8 cellular contexts compared by ENCODE assay signal in the genomic region with DNA sequence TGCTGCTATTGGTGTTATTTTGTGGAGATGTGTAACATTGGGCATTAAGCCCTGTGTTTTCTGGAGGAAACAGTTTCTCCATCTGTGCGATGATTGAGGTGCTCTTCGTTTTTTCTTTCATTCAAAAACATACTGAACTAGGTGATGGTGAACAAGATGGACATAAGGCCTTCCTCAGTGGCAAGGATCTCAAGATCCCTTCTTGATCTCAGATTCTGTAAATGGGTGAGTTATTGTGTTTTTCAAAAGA. TPM values are rescaled to one million over a fixed set of nuclear protein-coding genes. Genes with fewer than 3 reads are reported as not detected.
DNase-seq lines count a peak whose midpoint lies in the region; ATAC-seq and TF ChIP-seq lines count a peak whose summit lies in the region.

No MANE protein-coding gene starts in this region.

- TF ChIP-seq CTCF in WERI-Rb-1 (IDR thresholded peaks at IDR 0.05; ENCODE audit: low read depth, low read length) = no peak

- H3K27me3 ChIP-seq in WERI-Rb-1 (ENCODE audit: insufficient read depth, low read depth, severe bottlenecking) = no peaks in the 10 kb centered on the region

- peak overlapping the region; percentile 46 for H3K4me3 ChIP-seq in WERI-Rb-1 (ENCODE audit: low read depth, low read length)
- H3K4me3 ChIP-seq in iPS-11a (ENCODE audit: low read depth, low read length) = peak overlapping the region; percentile 83

- peaks cover 18% of the 10 kb centered on the region for H3K4me1 Mint-ChIP-seq in activated T-cell treated with anti-CD3 and anti-CD28 coated beads, Interleukin-2, amount 50 U/mL, for 24 hours (ENCODE audit: low read depth)

- no peaks in the 10 kb centered on the region for H3K9me3 ChIP-seq in WERI-Rb-1 (ENCODE audit: severe bottlenecking)

- intact Hi-C loops in sciatic nerve (cut with DNase I) = no loop called here

- DNase-seq in activated T-cell treated with anti-CD3 and anti-CD28 coated beads, Interleukin-2, amount 50 U/mL, for 24 hours = no peak
- DNase-seq in activated T-cell treated with anti-CD3 and anti-CD28 coated beads, Interleukin-2, amount 50 U/mL, for 1 hour = no peak
- DNase-seq in WERI-Rb-1 = no peak
- no peak for DNase-seq in substantia nigra (lab: John Stamatoyannopoulos, UW)
- no peak for DNase-seq in HCEC 1CT
- no peak for DNase-seq in sciatic nerve (ENCODE audit: low spot score)

- H3K27ac ChIP-seq in WERI-Rb-1 (peak overlapping the region; percentile 77), substantia nigra (ENCODE audit: low read depth, low read length, poor library complexity, severe bottlenecking) (peak overlapping the region; percentile 90)

- H3K9me3 Mint-ChIP-seq in activated T-cell treated with anti-CD3 and anti-CD28 coated beads, Interleukin-2, amount 50 U/mL, for 24 hours = no peaks in the 10 kb centered on the region

- no peak overlapping the region for H3K27ac Mint-ChIP-seq in activated T-cell treated with anti-CD3 and anti-CD28 coated beads, Interleukin-2, amount 50 U/mL, for 24 hours

- H3K36me3 Mint-ChIP-seq in activated T-cell treated with anti-CD3 and anti-CD28 coated beads, Interleukin-2, amount 50 U/mL, for 24 hours (ENCODE audit: low read depth) = no peaks in the 10 kb centered on the region

- H3K36me3 ChIP-seq in WERI-Rb-1 = no peaks in the 10 kb centered on the region

- H3K27me3 Mint-ChIP-seq in activated T-cell treated with anti-CD3 and anti-CD28 coated beads, Interleukin-2, amount 50 U/mL, for 24 hours = peaks cover 12% of the 10 kb centered on the region

- H3K4me3 Mint-ChIP-seq in activated T-cell treated with anti-CD3 and anti-CD28 coated beads, Interleukin-2, amount 50 U/mL, for 24 hours = peak overlapping the region; percentile 81

- ATAC-seq in HG03571 (IDR thresholded peaks at IDR 0.05; ENCODE audit: unreplicated experiment) (no peak), sciatic nerve (no peak)

RNA-seq across cellular contexts. Expression of a gene that starts 0.8 kb away (rescaled TPM):
- 18.3 TPM for total RNA-seq in sciatic nerve
